In the genomic region with DNA sequence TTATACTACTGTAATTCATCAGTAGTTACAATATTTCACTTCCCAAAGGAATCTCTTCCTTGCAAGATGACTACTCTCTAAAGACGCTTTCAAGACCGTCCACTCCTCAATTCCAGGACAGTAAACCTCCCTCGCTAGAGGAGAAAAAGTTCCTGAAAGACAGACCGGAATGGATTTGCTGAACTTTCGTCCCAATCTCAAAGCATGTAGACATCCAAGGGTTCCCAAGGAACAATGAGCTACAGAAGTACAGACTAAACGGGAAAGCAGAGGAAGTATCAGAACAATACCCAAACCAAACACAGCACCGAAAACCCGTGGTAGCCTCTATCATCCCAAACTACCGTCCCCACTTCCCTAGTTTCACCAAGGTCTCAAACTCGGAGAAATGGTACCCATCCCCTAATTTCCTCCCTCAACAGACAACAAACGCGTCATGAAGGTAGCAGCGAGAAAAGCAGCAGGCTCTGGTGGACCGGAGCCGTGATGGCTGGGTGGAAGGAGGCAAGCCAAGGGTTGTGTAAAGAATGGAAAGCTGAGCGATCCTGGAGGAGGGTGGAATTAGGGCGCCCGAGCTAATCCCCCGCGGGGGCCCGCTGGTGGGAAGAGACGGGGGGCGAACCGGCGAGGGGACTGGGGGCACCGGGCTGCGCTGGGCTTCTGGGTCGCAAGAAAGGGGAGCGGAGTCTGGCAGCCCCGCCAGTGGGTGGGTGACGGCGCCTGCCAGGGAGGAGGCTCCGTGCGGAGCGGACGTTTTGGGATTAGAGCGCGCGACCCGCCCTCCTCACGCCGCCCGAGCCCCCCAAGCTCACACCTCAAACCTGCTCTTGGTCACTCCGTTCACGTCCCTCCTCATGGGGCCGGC, we compare ENCODE assay signal across 8 cellular contexts.
A peak's percentile ranks its signal among the peaks of the same experiment; 100 is the strongest.
DNase-seq lines count a peak whose midpoint lies in the region; ATAC-seq and TF ChIP-seq lines count a peak whose summit lies in the region.

No MANE protein-coding gene starts in this region.

- no peaks in the 10 kb centered on the region for H4K20me1 ChIP-seq in MM.1S (ENCODE audit: insufficient read depth, low read length)

- TF ChIP-seq CTCF in MM.1S (IDR thresholded peaks at IDR 0.05; ENCODE audit: low read length) (no peak), astrocyte of the spinal cord (IDR thresholded peaks at IDR 0.05; ENCODE audit: low read depth, low read length) (no peak)

- peak; percentile 25 for DNase-seq in ACHN
- no peak for DNase-seq in MM.1S
- peak; percentile 21 for DNase-seq in astrocyte of the spinal cord (ENCODE audit: low read depth, low spot score)
- DNase-seq in iPS-NIHi7 (ENCODE audit: extremely low spot score), result peak; percentile 41
- DNase-seq in NCI-H2029 treated with DMSO at 0.1 percent for 48 hours (lab: John Stamatoyannopoulos, UW), result no peak

- no peaks in the 10 kb centered on the region for H3K9me2 ChIP-seq in MM.1S (replicated peaks; ENCODE audit: insufficient read depth, low read length)

- no peaks in the 10 kb centered on the region for H3K9me3 ChIP-seq in MM.1S (replicated peaks; ENCODE audit: insufficient read depth, low read length)

- no peaks in the 10 kb centered on the region for H3K27me3 ChIP-seq in MM.1S (replicated peaks; ENCODE audit: insufficient read depth, low read length)

- peak overlapping the region; percentile 91 for H3K4me2 ChIP-seq in MM.1S (ENCODE audit: low read depth, low read length)

- H3K27ac ChIP-seq in MM.1S (ENCODE audit: low read length) (peak overlapping the region; percentile 45; the same call in 1 of the 2 replicates), skin epidermis (peak overlapping the region; percentile 60 to 95 (median 89))

- peaks cover 44% of the 10 kb centered on the region for H3K79me2 ChIP-seq in MM.1S (ENCODE audit: low read length)

- peak overlapping the region; percentile 94 for H2AFZ ChIP-seq in MM.1S (ENCODE audit: low read length)

- H3K36me3 ChIP-seq in MM.1S (replicated peaks; ENCODE audit: insufficient read depth, low read length), result no peaks in the 10 kb centered on the region; the same call in 1 of the 2 replicates

- ATAC-seq in GM19351 (IDR thresholded peaks at IDR 0.05; ENCODE audit: unreplicated experiment), result peak; percentile 3
- ATAC-seq in GM18517 (IDR thresholded peaks at IDR 0.05; ENCODE audit: unreplicated experiment), result no peak

- in situ Hi-C loops in ACHN (cut with HindIII; ENCODE audit: low pct_ligation_motif_present, low pct_unique_long_range_greater_than_20kb, low sequenced_read_pairs) (no loop called here), astrocyte of the spinal cord (cut with HindIII; ENCODE audit: low sequenced_read_pairs) (no loop called here)

- H3K9ac ChIP-seq in MM.1S (ENCODE audit: low read length), result peak overlapping the region; percentile 87

- peaks cover 5% of the 10 kb centered on the region for H3F3A ChIP-seq in MM.1S (ENCODE audit: insufficient read depth, low read length)

- H3K4me1 ChIP-seq in MM.1S (ENCODE audit: low read length), result peaks cover 9% of the 10 kb centered on the region; the same call in 1 of the 2 replicates

- H3K4me3 ChIP-seq in MM.1S (ENCODE audit: low read length) (peak overlapping the region; percentile 97), astrocyte of the spinal cord (ENCODE audit: low read depth, low read length) (peak overlapping the region; percentile 83), skin epidermis (peak overlapping the region; percentile 83 to 99 (median 89))

Comparison
In these comparisons a context has a peak if more than half of its experiments do, and no peak if none do; other contexts are left out.
1. DNase-seq: peak in ACHN (single experiment), astrocyte of the spinal cord (single experiment) and iPS-NIHi7 (single experiment); none in MM.1S (single experiment) and NCI-H2029 treated with DMSO at 0.1 percent for 48 hours (single experiment).
2. Peak in every context shown above with its lines, with median percentiles within 50 percentile points of each other: H3K4me3 ChIP-seq.